ENCODE assay signal across 23 cellular contexts in the genomic region with DNA sequence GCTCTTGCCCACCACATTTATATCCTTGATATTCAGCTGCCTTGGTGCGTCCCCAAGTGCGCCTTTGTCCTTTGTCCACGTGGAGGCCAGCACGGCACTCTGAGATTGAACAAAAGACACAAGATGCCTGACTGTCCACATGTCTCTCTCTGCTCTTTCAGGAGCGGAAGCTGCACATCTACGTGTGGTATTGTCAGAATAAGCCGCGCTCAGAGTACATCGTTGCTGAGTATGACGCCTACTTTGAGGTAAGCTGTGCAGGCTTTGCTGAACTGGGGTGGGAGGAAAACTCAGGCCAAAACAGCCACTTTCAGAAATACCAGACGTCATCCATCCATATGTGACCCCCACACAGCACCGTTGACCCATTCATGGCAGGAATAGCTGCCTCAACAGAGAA.
"Had no signal": no experiment of that assay in that cellular context is flagged by ENCODE, and none has a peak within 500 bp of the region (broad histone marks: within the 10 kb centered on the region; RNA-seq: fewer than 3 reads in every experiment).

No MANE protein-coding gene starts in this region.

- H3K36me3 ChIP-seq: prostate gland, sigmoid colon, thyroid gland had no signal

- ATAC-seq: esophagus mucosa; gastrocnemius medialis; left lobe of liver; stimulated activated memory B cell treated with anti-CD40 and anti-IgM and Interleukin-4, amounts not matched to agents 10 μg/mL and 1 μg/mL and 100 μg/mL, for 72 hours had no signal

- H3K4me3 ChIP-seq: dorsolateral prefrontal cortex, gastrocnemius medialis, lung, prostate gland, right atrium auricular region, sigmoid colon, stomach, thyroid gland had no signal

- DNase-seq: central memory CD4-positive, alpha-beta T cell; dorsolateral prefrontal cortex; effector CD4-positive, alpha-beta T cell; foreskin fibroblast; gastrocnemius medialis; head of caudate nucleus; kidney; mesendoderm; nucleus accumbens; sigmoid colon; stimulated activated CD4-positive, alpha-beta T cell treated with anti-CD3 and anti-CD28 coated beads, Interleukin-2, amount 100 ng/mL, for 24 hours; stimulated activated CD4-positive, alpha-beta T cell treated with anti-CD3 and anti-CD28 coated beads, Interleukin-4, amount 100 ng/mL, for 24 hours; stomach; thyroid gland; trophoblast cell had no signal

- H3K36me3 Mint-ChIP-seq: stimulated activated memory B cell treated with anti-CD40 and anti-IgM and Interleukin-4, amounts not matched to agents 10 μg/mL and 1 μg/mL and 100 μg/mL, for 72 hours had no signal

- H3K27ac Mint-ChIP-seq: nephron; stimulated activated memory B cell treated with anti-CD40 and anti-IgM and Interleukin-4, amounts not matched to agents 10 μg/mL and 1 μg/mL and 100 μg/mL, for 72 hours had no signal

- H3K27me3 ChIP-seq: dorsolateral prefrontal cortex, gastrocnemius medialis, right atrium auricular region, sigmoid colon, stomach, thyroid gland had no signal

- H3K27ac ChIP-seq: dorsolateral prefrontal cortex, epithelial cell of prostate, gastrocnemius medialis, prostate gland, right atrium auricular region, sigmoid colon, stomach, thyroid gland had no signal

- H3K9me3 Mint-ChIP-seq: nephron; stimulated activated memory B cell treated with anti-CD40 and anti-IgM and Interleukin-4, amounts not matched to agents 10 μg/mL and 1 μg/mL and 100 μg/mL, for 72 hours had no signal

- H3K9me3 ChIP-seq: gastrocnemius medialis, prostate gland, right atrium auricular region, sigmoid colon, stomach, thyroid gland had no signal

- H3K4me1 ChIP-seq: prostate gland, sigmoid colon, thyroid gland had no signal

- H3K4me3 Mint-ChIP-seq: nephron; stimulated activated memory B cell treated with anti-CD40 and anti-IgM and Interleukin-4, amounts not matched to agents 10 μg/mL and 1 μg/mL and 100 μg/mL, for 72 hours had no signal
